Comparison of ENCODE assay signal across 25 cellular contexts in genomic region chr18:38706373-38706772, GRCh38.
"Had no signal": no experiment of that assay in that cellular context is flagged by ENCODE, and none has a peak within 500 bp of the region (broad histone marks: within the 10 kb centered on the region; RNA-seq: fewer than 3 reads in every experiment).

No MANE protein-coding gene starts in this region.

- ATAC-seq: stimulated activated effector memory CD8-positive, alpha-beta T cell treated with anti-CD3 and anti-CD28 coated beads, Interleukin-12 subunit alpha, Interleukin-12 subunit beta, amount 100 ng/mL, for 72 hours; stimulated activated memory B cell treated with anti-CD40 and anti-IgM and Interleukin-4, amounts not matched to agents 10 μg/mL and 1 μg/mL and 100 μg/mL, for 72 hours; stimulated activated naive CD8-positive, alpha-beta T cell treated with anti-CD3 and anti-CD28 coated beads, Interleukin-15, amount 100 ng/mL, for 72 hours; stimulated activated naive CD8-positive, alpha-beta T cell treated with anti-CD3 and anti-CD28 coated beads, Interleukin-15, Interleukin-2, amounts not matched to agents 100 U/mL and 50 U/mL, for 24 hours; upper lobe of right lung had no signal

- H3K36me3 ChIP-seq: stomach, suprapubic skin, thoracic aorta, thyroid gland, tibial artery, tibial nerve, transverse colon, upper lobe of left lung, upper lobe of right lung, uterus, vagina had no signal

- H3K4me3 ChIP-seq: stomach, suprapubic skin, testis, thoracic aorta, thyroid gland, tibial artery, tibial nerve, transverse colon, upper lobe of left lung, upper lobe of right lung, uterus, vagina had no signal

- H3K27ac ChIP-seq: stomach, suprapubic skin, testis, thoracic aorta, thyroid gland, tibial artery, tibial nerve, transverse colon, upper lobe of left lung, upper lobe of right lung, uterus, vagina had no signal

- H3K4me1 ChIP-seq: stomach, suprapubic skin, testis, thyroid gland, tibial artery, tibial nerve, transverse colon, upper lobe of left lung, upper lobe of right lung, uterus, vagina had no signal

- H3K27me3 ChIP-seq: stomach, suprapubic skin, testis, thyroid gland, tibial artery, tibial nerve, transverse colon, upper lobe of left lung, upper lobe of right lung, uterus, vagina had no signal

- DNase-seq: stimulated activated CD4-positive, alpha-beta T cell treated with anti-CD3 and anti-CD28 coated beads, Interleukin-2, amount 100 ng/mL, for 48 hours; stimulated activated CD4-positive, alpha-beta T cell treated with anti-CD3 and anti-CD28 coated beads, Interleukin-4, amount 100 ng/mL, for 1 hour; stimulated activated CD4-positive, alpha-beta T cell treated with anti-CD3 and anti-CD28 coated beads, Interleukin-4, amount 100 ng/mL, for 24 hours; stimulated activated CD8-positive, alpha-beta memory T cell treated with anti-CD3 and anti-CD28 coated beads, Interleukin-4, amount 100 ng/mL, for 48 hours; stimulated activated naive B cell treated with anti-CD40 and anti-IgM and Interleukin-4, amounts not matched to agents 10 μg/mL and 1 μg/mL and 100 μg/mL, for 72 hours; stimulated activated naive CD4-positive, alpha-beta T cell; stimulated activated naive CD4-positive, alpha-beta T cell treated with Interleukin-2 at 50 U/mL for 16 hours; stimulated activated naive CD8-positive, alpha-beta T cell treated with anti-CD3 and anti-CD28 coated beads, Interleukin-15, amount 100 ng/mL, for 72 hours; stimulated activated naive CD8-positive, alpha-beta T cell treated with anti-CD3 and anti-CD28 coated beads, Interleukin-15, Interleukin-2, amounts not matched to agents 100 U/mL and 50 U/mL, for 24 hours; stomach; substantia nigra; testis; thyroid gland; tibial artery; transverse colon; trophoblast cell; upper lobe of left lung; upper lobe of right lung; uterus had no signal

- H3K9me3 ChIP-seq: stomach, suprapubic skin, testis, thoracic aorta, thyroid gland, tibial artery, tibial nerve, transverse colon, upper lobe of left lung, upper lobe of right lung, uterus, vagina had no signal
